In genomic region chr19:57357406-57357805, GRCh38 we compare ENCODE assay signal across 16 cellular contexts. TPM values are rescaled to one million over a fixed set of nuclear protein-coding genes. Genes with fewer than 3 reads are reported as not detected.
DNase-seq lines count a peak whose midpoint lies in the region; ATAC-seq, FAIRE-seq and TF ChIP-seq lines count a peak whose summit lies in the region.
"Had no signal": no experiment of that assay in that cellular context is flagged by ENCODE, and none has a peak within 500 bp of the region (broad histone marks: within the 10 kb centered on the region; RNA-seq: fewer than 3 reads in every experiment).

No MANE protein-coding gene starts in this region.

- H3K4me3 Mint-ChIP-seq in osteocyte (ENCODE audit: unreplicated experiment) = no peak overlapping the region
- H3K4me3 Mint-ChIP-seq: CD4-positive, alpha-beta memory T cell had no signal

- no peaks in the 10 kb centered on the region for H3K27me3 Mint-ChIP-seq in osteocyte (ENCODE audit: unreplicated experiment)
- H3K27me3 Mint-ChIP-seq: CD4-positive, alpha-beta memory T cell had no signal

- peaks cover 8% of the 10 kb centered on the region for H3K4me1 Mint-ChIP-seq in osteocyte (ENCODE audit: unreplicated experiment)

- peaks cover 70% of the 10 kb centered on the region for H3K36me3 Mint-ChIP-seq in osteocyte (ENCODE audit: unreplicated experiment)

- H3K9me3 Mint-ChIP-seq in osteocyte (ENCODE audit: unreplicated experiment) = peaks cover 39% of the 10 kb centered on the region

- no peak for DNase-seq in GM19239 (ENCODE audit: insufficient read length, low spot score)
- peak; percentile 62 for DNase-seq in osteocyte (ENCODE audit: extremely low spot score, unreplicated experiment)
- no peak for DNase-seq in kidney tubule cell (ENCODE audit: low spot score)
- DNase-seq in NCI-H146 treated with DMSO at 0.1 percent for 48 hours (lab: John Stamatoyannopoulos, UW; ENCODE audit: unreplicated experiment) = no peak
- DNase-seq: C1 segment of cervical spinal cord; Caco-2; CD4-positive, alpha-beta memory T cell; DMS153; DMS79; EL; GDM1; GOT3 had no signal

- no peak for TF ChIP-seq CTCF in VCaP (conservative IDR thresholded peaks at IDR 0.05)
- TF ChIP-seq CTCF in osteocyte (IDR thresholded peaks at IDR 0.05) = no peak

- peak overlapping the region; percentile 60 for H3K27ac ChIP-seq in VCaP

- H3K27ac Mint-ChIP-seq in osteocyte (ENCODE audit: unreplicated experiment) = no peak overlapping the region
- H3K27ac Mint-ChIP-seq: CD4-positive, alpha-beta memory T cell had no signal

- no peak for ATAC-seq in HG03139 (IDR thresholded peaks at IDR 0.05; ENCODE audit: unreplicated experiment)
- ATAC-seq: GM12878 had no signal

- FAIRE-seq in GM19239 (lab: Jason Lieb, UNC) = peak; percentile 21
- FAIRE-seq: GM12878, H54 had no signal

RNA-seq across cellular contexts. Expression of gene TRAPPC2B, which starts 5.9 kb away (rescaled TPM):
- 10.9 and 13.4 TPM in 2 replicates for total RNA-seq in osteocyte

RNA-seq across cellular contexts. Expression of gene ZNF547, which starts 5.9 kb away (rescaled TPM):
- total RNA-seq in osteocyte = 3.4 and 5.5 TPM in 2 replicates

RNA-seq across cellular contexts. Expression of gene ZNF304, which starts 6.3 kb away (rescaled TPM):
- total RNA-seq in osteocyte = 9.5 and 11.0 TPM in 2 replicates

RNA-seq across cellular contexts. Expression of gene ZNF548, which starts 32.2 kb away (rescaled TPM):
- total RNA-seq in osteocyte = 18.3 and 19.8 TPM in 2 replicates

RNA-seq across cellular contexts. Expression of gene ZNF543, which starts 37.1 kb away (rescaled TPM):
- total RNA-seq in osteocyte = 7.1 and 7.3 TPM in 2 replicates
